In genomic region chr11:96276836-96277235, GRCh38 we compare ENCODE assay signal across 24 cellular contexts.
DNase-seq lines count a peak whose midpoint lies in the region; ATAC-seq, FAIRE-seq and TF ChIP-seq lines count a peak whose summit lies in the region.
"Had no signal": no experiment of that assay in that cellular context is flagged by ENCODE, and none has a peak within 500 bp of the region (broad histone marks: within the 10 kb centered on the region; RNA-seq: fewer than 3 reads in every experiment).

No MANE protein-coding gene starts in this region.

- ATAC-seq in Right ventricle myocardium inferior = no peak

- no peaks in the 10 kb centered on the region for H3K27me3 ChIP-seq in cardiac muscle cell
- H3K27me3 ChIP-seq in small intestine (ENCODE audit: control insufficient read depth in 2 of 2, insufficient read depth in 2 of 2, low read length in 2 of 2) = no peaks in the 10 kb centered on the region

- DNase-seq in cardiac muscle cell (ENCODE audit: low read depth in 1 of 2, low spot score in 1 of 2) (no peak), Right ventricle myocardium inferior (ENCODE audit: missing footprints) (no peak), fibroblast of villous mesenchyme (ENCODE audit: low read depth) (peak; percentile 40), osteocyte (ENCODE audit: extremely low spot score, unreplicated experiment) (no peak), amygdala (lab: John Stamatoyannopoulos, UW) (no peak), small intestine (no peak)
- no peak for DNase-seq in activated naive CD4-positive, alpha-beta T cell treated with anti-CD3 and anti-CD28 coated beads for 36 hours
- DNase-seq: CD8-positive, alpha-beta memory T cell; DMS79; H9; IMR-90; Karpas-422; NCI-H1048; NCI-H1436; NCI-H1930; NCI-H345; NCI-H524 treated with DMSO at 0.1 percent for 48 hours; PC-9 had no signal

- H3K9me3 Mint-ChIP-seq in osteocyte (ENCODE audit: unreplicated experiment) = no peaks in the 10 kb centered on the region
- peaks cover 2% of the 10 kb centered on the region for H3K9me3 Mint-ChIP-seq in activated naive CD4-positive, alpha-beta T cell treated with anti-CD3 and anti-CD28 coated beads for 36 hours
- H3K9me3 Mint-ChIP-seq: CD8-positive, alpha-beta memory T cell; H9 had no signal

- CTCF ChIA-PET in activated naive CD4-positive, alpha-beta T cell treated with anti-CD3 and anti-CD28 coated beads for 36 hours (lab: Charles Lee) = interaction anchor here (0.6 to 1.3 kb wide), 6 partner anchors 21 to 1124 kb away, joined by 3 to 5 read pairs (median 3); no protein-coding TSS in a partner anchor

- no peak for FAIRE-seq in small intestine (lab: Jason Lieb, UNC)
- FAIRE-seq: A204.1, D721Med, GM12892, GM18507, HTR-8/SVneo had no signal

- intact Hi-C loops in Right ventricle myocardium inferior (cut with DNase I) = no loop called here
- intact Hi-C loops in activated naive CD4-positive, alpha-beta T cell treated with anti-CD3 and anti-CD28 coated beads for 36 hours (cut with micrococcal nuclease) = no loop called here

- peaks cover 30% of the 10 kb centered on the region for H3K4me1 ChIP-seq in cardiac muscle cell (ENCODE audit: low read depth)
- peaks cover 0 to 9% of the 10 kb centered on the region in 2 donors for H3K4me1 ChIP-seq in small intestine (ENCODE audit: control insufficient read depth in 2 of 2, insufficient read depth in 1 of 2, low read depth in 1 of 2, low read length in 1 of 2)

- H3K9me3 ChIP-seq in cardiac muscle cell (ENCODE audit: low read depth) (no peaks in the 10 kb centered on the region), small intestine (ENCODE audit: control insufficient read depth, low read depth) (no peaks in the 10 kb centered on the region)

- H3K36me3 ChIP-seq in cardiac muscle cell (no peaks in the 10 kb centered on the region), small intestine (ENCODE audit: control insufficient read depth in 2 of 2, insufficient read depth in 2 of 2, low read length in 2 of 2) (no peaks in the 10 kb centered on the region)

- no peak overlapping the region for H3K4me3 ChIP-seq in cardiac muscle cell
- no peak overlapping the region for H3K4me3 ChIP-seq in fibroblast of villous mesenchyme (ENCODE audit: low read depth, low read length)
- H3K4me3 ChIP-seq in small intestine (ENCODE audit: low read depth in 1 of 2, low read length in 2 of 2) = no peak overlapping the region
- H3K4me3 ChIP-seq: PC-9 had no signal

- 68 to 74% (median 68%) methylated on average over 5 of the region's 5 CpGs for WGBS in small intestine, 3 donors

- H3K36me3 Mint-ChIP-seq in osteocyte (ENCODE audit: unreplicated experiment) = peaks cover 2% of the 10 kb centered on the region
- H3K36me3 Mint-ChIP-seq in activated naive CD4-positive, alpha-beta T cell treated with anti-CD3 and anti-CD28 coated beads for 36 hours (ENCODE audit: low read depth) = peaks cover 16% of the 10 kb centered on the region

- no peaks in the 10 kb centered on the region for H3K27me3 Mint-ChIP-seq in osteocyte (ENCODE audit: unreplicated experiment)
- H3K27me3 Mint-ChIP-seq in activated naive CD4-positive, alpha-beta T cell treated with anti-CD3 and anti-CD28 coated beads for 36 hours (ENCODE audit: low read depth) = no peaks in the 10 kb centered on the region
- H3K27me3 Mint-ChIP-seq: CD8-positive, alpha-beta memory T cell had no signal

- peak overlapping the region; percentile 90 for H3K27ac Mint-ChIP-seq in osteocyte (ENCODE audit: unreplicated experiment)
- H3K27ac Mint-ChIP-seq in activated naive CD4-positive, alpha-beta T cell treated with anti-CD3 and anti-CD28 coated beads for 36 hours = no peak overlapping the region
- H3K27ac Mint-ChIP-seq: H9 had no signal

- TF ChIP-seq CTCF in cardiac muscle cell (IDR thresholded peaks at IDR 0.05; ENCODE audit: low read depth, low read length) (no peak), fibroblast of villous mesenchyme (IDR thresholded peaks at IDR 0.05; ENCODE audit: insufficient read depth, low read depth, low read length) (no peak), osteocyte (IDR thresholded peaks at IDR 0.05) (no peak)

- H3K4me3 Mint-ChIP-seq in osteocyte (ENCODE audit: unreplicated experiment) = no peak overlapping the region
- H3K4me3 Mint-ChIP-seq in activated naive CD4-positive, alpha-beta T cell treated with anti-CD3 and anti-CD28 coated beads for 36 hours = no peak overlapping the region
- H3K4me3 Mint-ChIP-seq: CD8-positive, alpha-beta memory T cell; H9 had no signal

- peak overlapping the region; percentile 85 for H3K27ac ChIP-seq in cardiac muscle cell
- no peak overlapping the region for H3K27ac ChIP-seq in small intestine (ENCODE audit: low read depth in 1 of 2, low read length in 1 of 2)
- H3K27ac ChIP-seq: RWPE1 had no signal

- peaks cover 59% of the 10 kb centered on the region for H3K4me1 Mint-ChIP-seq in osteocyte (ENCODE audit: unreplicated experiment)
- peaks cover 64% of the 10 kb centered on the region for H3K4me1 Mint-ChIP-seq in activated naive CD4-positive, alpha-beta T cell treated with anti-CD3 and anti-CD28 coated beads for 36 hours (ENCODE audit: low read depth)
